In the genomic region with DNA sequence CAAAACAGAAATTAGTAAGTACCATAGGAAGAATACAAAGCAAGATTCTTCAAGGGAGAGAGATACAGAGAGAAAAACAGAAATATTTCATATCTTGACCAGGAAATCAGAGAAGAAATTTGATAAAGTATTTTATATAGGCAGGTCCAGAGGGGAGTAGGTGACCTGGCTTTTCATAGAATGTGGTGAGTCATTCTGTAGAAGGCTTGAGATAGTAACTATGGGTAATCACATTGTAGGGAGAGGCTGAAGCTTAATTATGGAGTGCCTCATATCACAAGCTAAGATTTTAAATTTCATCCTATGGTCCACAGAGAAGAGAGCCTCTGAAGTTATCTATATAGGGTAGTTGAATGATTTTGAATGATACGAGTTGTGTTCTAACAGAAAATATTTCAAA, we compare ENCODE assay signal across 28 cellular contexts.
"Had no signal": no experiment of that assay in that cellular context is flagged by ENCODE, and none has a peak within 500 bp of the region (broad histone marks: within the 10 kb centered on the region; RNA-seq: fewer than 3 reads in every experiment).

No MANE protein-coding gene starts in this region.

- H3K27me3 Mint-ChIP-seq: activated CD4-positive, alpha-beta memory T cell treated with anti-CD3 and anti-CD28 coated beads, Interleukin-2, amount 10 ng/mL, durations not matched to agents 7 days and 5 days; activated CD4-positive, alpha-beta T cell treated with anti-CD3 and anti-CD28 coated beads, Interleukin-2, amount 10 ng/mL, durations not matched to agents 24 days and 14 days; activated naive CD4-positive, alpha-beta T cell treated with anti-CD3 and anti-CD28 coated beads, Interleukin-2, amount 10 ng/mL, durations not matched to agents 7 days and 5 days; effector memory CD8-positive, alpha-beta T cell; naive thymus-derived CD4-positive, alpha-beta T cell; type B pancreatic cell had no signal

- DNase-seq: activated CD4-positive, alpha-beta memory T cell treated with anti-CD3 and anti-CD28 coated beads, Interleukin-2, amount 10 ng/mL, durations not matched to agents 7 days and 5 days; activated CD4-positive, alpha-beta T cell treated with anti-CD3 and anti-CD28 coated beads, Interleukin-2, amount 10 ng/mL, durations not matched to agents 24 days and 14 days; activated effector memory CD4-positive, alpha-beta T cell treated with anti-CD3 and anti-CD28 coated beads, Interleukin-2, amount 50 U/mL, for 16 hours; activated naive CD4-positive, alpha-beta T cell treated with anti-CD3 and anti-CD28 coated beads, Interleukin-2, amount 10 ng/mL, durations not matched to agents 7 days and 5 days; amygdala; body of pancreas; central memory CD4-positive, alpha-beta T cell; colonic mucosa; effector memory CD8-positive, alpha-beta T cell; gastrocnemius medialis; hippocampal formation; kidney glomerular epithelial cell; left lung; naive thymus-derived CD4-positive, alpha-beta T cell; occipital lobe; spleen; stimulated activated CD4-positive, alpha-beta T cell treated with anti-CD3 and anti-CD28 coated beads, Interleukin-4, amount 100 ng/mL, for 1 hour; stimulated activated naive CD4-positive, alpha-beta T cell; T-helper 1 cell had no signal

- FAIRE-seq: endothelial cell of umbilical vein, TTC549 had no signal

- H3K36me3 ChIP-seq: colonic mucosa, esophagus muscularis mucosa, gastrocnemius medialis, left lung, prostate gland, spleen, thoracic aorta had no signal

- H3K9me3 ChIP-seq: body of pancreas, colonic mucosa, esophagus muscularis mucosa, gastrocnemius medialis, prostate gland, thoracic aorta had no signal

- H3K4me1 Mint-ChIP-seq: activated CD4-positive, alpha-beta memory T cell treated with anti-CD3 and anti-CD28 coated beads, Interleukin-2, amount 10 ng/mL, durations not matched to agents 7 days and 5 days; activated CD4-positive, alpha-beta T cell treated with anti-CD3 and anti-CD28 coated beads, Interleukin-2, amount 10 ng/mL, durations not matched to agents 24 days and 14 days; activated naive CD4-positive, alpha-beta T cell treated with anti-CD3 and anti-CD28 coated beads, Interleukin-2, amount 10 ng/mL, durations not matched to agents 7 days and 5 days; naive thymus-derived CD4-positive, alpha-beta T cell; neural crest cell had no signal

- H3K4me3 ChIP-seq: body of pancreas, colonic mucosa, dorsolateral prefrontal cortex, esophagus muscularis mucosa, gastrocnemius medialis, left lung, lung, prostate gland, spleen, thoracic aorta had no signal

- ATAC-seq: body of pancreas; effector memory CD8-positive, alpha-beta T cell; gastrocnemius medialis; left lung; naive thymus-derived CD4-positive, alpha-beta T cell had no signal

- H3K9me3 Mint-ChIP-seq: activated CD4-positive, alpha-beta T cell treated with anti-CD3 and anti-CD28 coated beads, Interleukin-2, amount 10 ng/mL, durations not matched to agents 24 days and 14 days; neural crest cell; type B pancreatic cell had no signal

- H3K27me3 ChIP-seq: body of pancreas, colonic mucosa, dorsolateral prefrontal cortex, esophagus muscularis mucosa, gastrocnemius medialis, left lung had no signal

- H3K27ac Mint-ChIP-seq: activated CD4-positive, alpha-beta memory T cell treated with anti-CD3 and anti-CD28 coated beads, Interleukin-2, amount 10 ng/mL, durations not matched to agents 7 days and 5 days; activated CD4-positive, alpha-beta T cell treated with anti-CD3 and anti-CD28 coated beads, Interleukin-2, amount 10 ng/mL, durations not matched to agents 24 days and 14 days; activated naive CD4-positive, alpha-beta T cell treated with anti-CD3 and anti-CD28 coated beads, Interleukin-2, amount 10 ng/mL, durations not matched to agents 7 days and 5 days; effector memory CD8-positive, alpha-beta T cell; naive thymus-derived CD4-positive, alpha-beta T cell; type B pancreatic cell had no signal

- H3K4me1 ChIP-seq: body of pancreas, colonic mucosa, esophagus muscularis mucosa, gastrocnemius medialis, left lung, prostate gland, spleen had no signal

- H3K36me3 Mint-ChIP-seq: activated naive CD4-positive, alpha-beta T cell treated with anti-CD3 and anti-CD28 coated beads, Interleukin-2, amount 10 ng/mL, durations not matched to agents 7 days and 5 days; naive thymus-derived CD4-positive, alpha-beta T cell; type B pancreatic cell had no signal

- H3K4me3 Mint-ChIP-seq: activated CD4-positive, alpha-beta memory T cell treated with anti-CD3 and anti-CD28 coated beads, Interleukin-2, amount 10 ng/mL, durations not matched to agents 7 days and 5 days; activated CD4-positive, alpha-beta T cell treated with anti-CD3 and anti-CD28 coated beads, Interleukin-2, amount 10 ng/mL, durations not matched to agents 24 days and 14 days; activated naive CD4-positive, alpha-beta T cell treated with anti-CD3 and anti-CD28 coated beads, Interleukin-2, amount 10 ng/mL, durations not matched to agents 7 days and 5 days; effector memory CD8-positive, alpha-beta T cell; naive thymus-derived CD4-positive, alpha-beta T cell; neural crest cell; type B pancreatic cell had no signal

- H3K27ac ChIP-seq: body of pancreas, colonic mucosa, esophagus muscularis mucosa, gastrocnemius medialis, left lung, prostate gland, spleen, thoracic aorta had no signal
